In the genomic region with DNA sequence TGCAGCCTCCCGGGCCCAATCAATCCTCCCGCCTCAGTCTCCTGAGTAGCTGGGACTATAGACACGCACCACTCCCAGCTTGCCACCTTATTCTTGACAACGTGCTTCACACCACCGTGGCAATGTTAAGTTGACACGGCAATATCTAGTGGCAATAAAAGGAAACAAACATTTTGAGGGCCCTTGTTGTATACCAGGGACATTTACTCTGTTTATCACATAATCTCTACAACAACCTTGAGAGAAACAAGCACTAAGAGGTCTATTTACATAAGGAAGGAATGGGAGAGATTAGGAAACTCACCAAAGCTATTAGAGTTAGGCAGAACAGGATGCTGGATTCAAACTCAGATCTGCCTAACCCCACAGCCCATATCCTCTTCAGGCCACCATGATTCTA, we compare ENCODE assay signal across 17 cellular contexts. TPM values are rescaled to one million over a fixed set of nuclear protein-coding genes. Genes with fewer than 3 reads are reported as not detected.
A peak's percentile ranks its signal among the peaks of the same experiment; 100 is the strongest.
DNase-seq lines count a peak whose midpoint lies in the region; ATAC-seq and TF ChIP-seq lines count a peak whose summit lies in the region.
"Had no signal": no experiment of that assay in that cellular context is flagged by ENCODE, and none has a peak within 500 bp of the region (broad histone marks: within the 10 kb centered on the region; RNA-seq: fewer than 3 reads in every experiment).

No MANE protein-coding gene starts in this region.

- no peaks in the 10 kb centered on the region for H3K9me3 ChIP-seq in body of pancreas
- H3K9me3 ChIP-seq in transverse colon: no peaks in the 10 kb centered on the region
- H3K9me3 ChIP-seq: A549, Caco-2, HAP-1 had no signal

- no peaks in the 10 kb centered on the region for H3K27me3 ChIP-seq in body of pancreas
- no peaks in the 10 kb centered on the region for H3K27me3 ChIP-seq in transverse colon

- H3K27ac ChIP-seq in body of pancreas: peak overlapping the region in 1 of 4 donors; percentile 19
- peak overlapping the region in 1 of 4 donors; percentile 62 for H3K27ac ChIP-seq in transverse colon
- H3K27ac ChIP-seq: A549 had no signal

- TF ChIP-seq POLR2A in body of pancreas (IDR thresholded peaks at IDR 0.05): no peak
- no peak for TF ChIP-seq POLR2A in transverse colon (IDR thresholded peaks at IDR 0.05)

- TF ChIP-seq CTCF in natural killer cell (IDR thresholded peaks at IDR 0.05) (no peak), body of pancreas (IDR thresholded peaks at IDR 0.05) (no peak), nephron (IDR thresholded peaks at IDR 0.05; ENCODE audit: unreplicated experiment in 3 of 3) (no peak), transverse colon (IDR thresholded peaks at IDR 0.05) (no peak)

- H3K4me3 ChIP-seq in body of pancreas (no peak overlapping the region), transverse colon (no peak overlapping the region)
- H3K4me3 ChIP-seq: A549, HAP-1 had no signal

- H3K36me3 ChIP-seq in body of pancreas (replicated peaks in 1 of 2; ENCODE audit: insufficient read depth in 1 of 2, low read depth in 2 of 2) (no peaks in the 10 kb centered on the region), transverse colon (no peaks in the 10 kb centered on the region)
- H3K36me3 ChIP-seq: HAP-1 had no signal

- peaks cover 13 to 16% of the 10 kb centered on the region in 2 donors for H3K27me3 Mint-ChIP-seq in natural killer cell treated with Interleukin-12 subunit alpha and Interleukin-12 subunit beta and Interleukin-15 and Interleukin-18, amount 100 ng/mL, for 72 hours
- H3K27me3 Mint-ChIP-seq in natural killer cell (ENCODE audit: low read depth in 2 of 2): peaks cover 11 to 26% of the 10 kb centered on the region in 2 donors
- H3K27me3 Mint-ChIP-seq in nephron (ENCODE audit: low read depth): peaks cover 4% of the 10 kb centered on the region

- TF ChIP-seq EP300 in transverse colon (IDR thresholded peaks at IDR 0.05; ENCODE audit: low read depth): no peak

- peak; percentile 37 for DNase-seq in natural killer cell treated with Interleukin-12 subunit alpha and Interleukin-12 subunit beta and Interleukin-15 and Interleukin-18, amount 100 ng/mL, for 72 hours (ENCODE audit: low spot score)
- no peak for DNase-seq in natural killer cell
- DNase-seq in body of pancreas: no peak
- no peak for DNase-seq in NCI-H446 (lab: John Stamatoyannopoulos, UW)
- DNase-seq in transverse colon: no peak
- no peak for DNase-seq in NCI-H1930 (lab: John Stamatoyannopoulos, UW)
- DNase-seq: NK-92 treated with Interleukin-12 subunit alpha and Interleukin-12 subunit beta, amount 100 ng/mL, for 24 hours had no signal

- in situ Hi-C loops in transverse colon (cut with MboI; ENCODE audit: low pct_ligation_motif_present in 1 of 4, low pct_unique_long_range_greater_than_20kb in 1 of 4, low sequenced_read_pairs in 3 of 4): no loop called here

- intact Hi-C loops in natural killer cell (cut with micrococcal nuclease): loop anchor here (1.0 to 10.0 kb wide), 3 partner anchors 132 to 311 kb away; no protein-coding TSS in a partner anchor
- intact Hi-C loops in body of pancreas (cut with DNase I): no loop called here
- intact Hi-C loops in transverse colon (cut with DNase I; ENCODE audit: low total_unique reads): loop anchor here (10.0 kb wide), 1 partner anchor 81 kb away; no protein-coding TSS in a partner anchor

- no peaks in the 10 kb centered on the region for H3K9me3 Mint-ChIP-seq in natural killer cell treated with Interleukin-12 subunit alpha and Interleukin-12 subunit beta and Interleukin-15 and Interleukin-18, amount 100 ng/mL, for 72 hours
- H3K9me3 Mint-ChIP-seq in natural killer cell: no peaks in the 10 kb centered on the region
- no peaks in the 10 kb centered on the region for H3K9me3 Mint-ChIP-seq in nephron
- H3K9me3 Mint-ChIP-seq: CD4-positive, alpha-beta T cell had no signal

- no peaks in the 10 kb centered on the region for H3K4me1 Mint-ChIP-seq in natural killer cell treated with Interleukin-12 subunit alpha and Interleukin-12 subunit beta and Interleukin-15 and Interleukin-18, amount 100 ng/mL, for 72 hours (ENCODE audit: low read depth in 2 of 2)
- H3K4me1 Mint-ChIP-seq in natural killer cell: no peaks in the 10 kb centered on the region
- peaks cover 78% of the 10 kb centered on the region for H3K4me1 Mint-ChIP-seq in nephron

- no peak overlapping the region for H3K4me3 Mint-ChIP-seq in natural killer cell treated with Interleukin-12 subunit alpha and Interleukin-12 subunit beta and Interleukin-15 and Interleukin-18, amount 100 ng/mL, for 72 hours
- H3K4me3 Mint-ChIP-seq in natural killer cell: no peak overlapping the region
- H3K4me3 Mint-ChIP-seq in nephron: peak overlapping the region in 2 of 3 experiments; percentile 32 to 66
- H3K4me3 Mint-ChIP-seq: CD4-positive, alpha-beta T cell had no signal

- WGBS in body of pancreas, 2 donors: 43 to 48% methylated on average over 6 of the region's 6 CpGs
- WGBS in transverse colon (ENCODE audit: low coverage in 1 of 2), 2 donors: 49 to 67% methylated on average over 3 to 6 of the region's 6 CpGs

- H3K27ac Mint-ChIP-seq in natural killer cell treated with Interleukin-12 subunit alpha and Interleukin-12 subunit beta and Interleukin-15 and Interleukin-18, amount 100 ng/mL, for 72 hours: no peak overlapping the region
- H3K27ac Mint-ChIP-seq in natural killer cell (no peak overlapping the region), nephron (peak overlapping the region in 2 of 3 experiments; percentile 49 to 62)
- H3K27ac Mint-ChIP-seq: CD4-positive, alpha-beta T cell had no signal

- H3K36me3 Mint-ChIP-seq in natural killer cell treated with Interleukin-12 subunit alpha and Interleukin-12 subunit beta and Interleukin-15 and Interleukin-18, amount 100 ng/mL, for 72 hours: no peaks in the 10 kb centered on the region
- H3K36me3 Mint-ChIP-seq in natural killer cell (no peaks in the 10 kb centered on the region), nephron (ENCODE audit: low read depth) (no peaks in the 10 kb centered on the region)

- peaks cover 21% of the 10 kb centered on the region for H3K4me1 ChIP-seq in body of pancreas
- peaks cover 4 to 31% (median 12%) of the 10 kb centered on the region in 4 donors for H3K4me1 ChIP-seq in transverse colon

- ATAC-seq in natural killer cell treated with Interleukin-12 subunit alpha and Interleukin-12 subunit beta and Interleukin-15 and Interleukin-18, amount 100 ng/mL, for 72 hours: no peak
- no peak for ATAC-seq in natural killer cell
- peak; percentile 41 for ATAC-seq in body of pancreas
- ATAC-seq: Right ventricle myocardium inferior had no signal

RNA-seq across cellular contexts. Expression of gene KLHDC8A, which starts 3.1 kb away (rescaled TPM):
- not detected for total RNA-seq in natural killer cell treated with Interleukin-12 subunit alpha and Interleukin-12 subunit beta and Interleukin-15 and Interleukin-18, amount 100 ng/mL, for 72 hours
- total RNA-seq in natural killer cell (not detected), body of pancreas (1 to 10 TPM in 1 of 2 donors, under 1 TPM in 1; 0.78 to 8.6 TPM), transverse colon (under 1 TPM in 2 of 4 donors, not detected in 2; 0.32 to 0.41 TPM)
- total RNA-seq: Caco-2; CD4-positive, alpha-beta T cell; HT-29; IMR-90; M059J; NCI-H460; Right ventricle myocardium inferior had no signal

RNA-seq across cellular contexts. Expression of gene NUAK2, which starts 32.1 kb away (rescaled TPM):
- total RNA-seq in natural killer cell treated with Interleukin-12 subunit alpha and Interleukin-12 subunit beta and Interleukin-15 and Interleukin-18, amount 100 ng/mL, for 72 hours: 1 to 10 TPM; 1.0 to 2.5 TPM
- total RNA-seq in natural killer cell: 10 to 100 TPM; 17.3 to 21.7 (median 21.5) TPM
- 10 to 100 TPM; 11.2 to 20.8 TPM for total RNA-seq in body of pancreas
- total RNA-seq in transverse colon: 10 to 100 TPM; 12.5 to 46.8 (median 24.4) TPM

Comparison
In these comparisons a context has a peak if more than half of its experiments do, and no peak if none do; other contexts are left out.
1. H3K27ac Mint-ChIP-seq: peak in nephron (2 of 3); none in natural killer cell treated with Interleukin-12 subunit alpha and Interleukin-12 subunit beta and Interleukin-15 and Interleukin-18, amount 100 ng/mL, for 72 hours (0 of 2) and natural killer cell (0 of 2).
2. H3K4me3 Mint-ChIP-seq: peak in nephron (2 of 3); none in natural killer cell treated with Interleukin-12 subunit alpha and Interleukin-12 subunit beta and Interleukin-15 and Interleukin-18, amount 100 ng/mL, for 72 hours (single experiment) and natural killer cell (single experiment).